In the genomic region with DNA sequence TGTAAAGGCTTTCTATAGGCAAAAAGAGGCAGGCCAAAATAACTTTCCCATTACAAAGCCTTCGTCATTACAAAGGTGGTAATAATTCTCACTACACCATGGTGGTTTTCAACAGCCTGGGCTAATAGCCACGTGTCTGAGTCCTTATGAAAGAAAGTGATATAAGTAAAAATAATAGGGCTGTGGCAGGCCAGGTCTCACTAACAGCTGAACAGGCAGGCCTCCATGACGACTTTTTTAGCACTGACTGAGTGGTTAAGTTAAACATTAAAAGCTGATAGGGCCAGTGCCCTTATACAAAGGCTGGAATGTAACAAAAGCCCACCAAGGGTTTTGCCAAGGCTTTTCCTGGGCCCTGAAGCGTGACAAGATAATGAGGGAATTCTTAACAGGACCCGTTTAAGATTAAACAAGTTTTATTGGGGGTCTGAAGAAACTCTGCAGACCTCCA, we compare ENCODE assay signal across 13 cellular contexts.
DNase-seq lines count a peak whose midpoint lies in the region; ATAC-seq, FAIRE-seq and TF ChIP-seq lines count a peak whose summit lies in the region.
"Had no signal": no experiment of that assay in that cellular context is flagged by ENCODE, and none has a peak within 500 bp of the region (broad histone marks: within the 10 kb centered on the region; RNA-seq: fewer than 3 reads in every experiment).

No MANE protein-coding gene starts in this region.

- no peak overlapping the region for H3K4me2 ChIP-seq in MM.1S (ENCODE audit: low read depth, low read length)

- H3F3A ChIP-seq in MM.1S (ENCODE audit: insufficient read depth, low read length): no peaks in the 10 kb centered on the region

- H2AFZ ChIP-seq in MM.1S (ENCODE audit: low read length): no peak overlapping the region
- H2AFZ ChIP-seq: GM23248 had no signal

- no peaks in the 10 kb centered on the region for H3K36me3 ChIP-seq in kidney epithelial cell (ENCODE audit: control insufficient read depth, insufficient read depth, low read length)
- H3K36me3 ChIP-seq in colonic mucosa: no peaks in the 10 kb centered on the region
- no peaks in the 10 kb centered on the region for H3K36me3 ChIP-seq in MM.1S (replicated peaks; ENCODE audit: insufficient read depth, low read length)
- H3K36me3 ChIP-seq: ascending aorta had no signal

- no peaks in the 10 kb centered on the region for H3K9me2 ChIP-seq in MM.1S (replicated peaks; ENCODE audit: insufficient read depth, low read length)

- peak; percentile 77 for FAIRE-seq in GM18507 (lab: Jason Lieb, UNC)
- FAIRE-seq: GM12891 had no signal

- H3K4me1 ChIP-seq in colonic mucosa (no peaks in the 10 kb centered on the region), MM.1S (ENCODE audit: low read length) (no peaks in the 10 kb centered on the region)
- H3K4me1 ChIP-seq: ascending aorta had no signal

- intact Hi-C loops in colonic mucosa (cut with DNase I): no loop called here

- H3K9me3 ChIP-seq in colonic mucosa (no peaks in the 10 kb centered on the region), MM.1S (replicated peaks; ENCODE audit: insufficient read depth, low read length) (no peaks in the 10 kb centered on the region)
- H3K9me3 ChIP-seq: ascending aorta had no signal

- DNase-seq in GM18507 (ENCODE audit: extremely low spot score, insufficient read length, low read depth): no peak
- DNase-seq in kidney epithelial cell (ENCODE audit: low read depth): peak; percentile 73
- DNase-seq in colonic mucosa: no peak
- no peak for DNase-seq in activated T-cell treated with anti-CD3 and anti-CD28 coated beads, Interleukin-2, amount 50 U/mL, for 48 hours
- DNase-seq in NCI-H187 treated with DMSO at 0.1 percent for 48 hours (lab: John Stamatoyannopoulos, UW): no peak
- DNase-seq in MM.1S: no peak
- DNase-seq: activated T-cell treated with anti-CD3 and anti-CD28 coated beads, Interleukin-2, amount 50 U/mL, for 72 hours; GM23248; stimulated activated CD4-positive, alpha-beta T cell treated with anti-CD3 and anti-CD28 coated beads, Interleukin-1b, Interleukin-23, amount 100 ng/mL, for 48 hours had no signal

- no peak overlapping the region for H3K27ac ChIP-seq in colonic mucosa
- H3K27ac ChIP-seq in MM.1S (ENCODE audit: low read length): no peak overlapping the region
- H3K27ac ChIP-seq: ascending aorta, GM23248 had no signal

- H3K4me3 ChIP-seq in kidney epithelial cell (ENCODE audit: low read depth, low read length) (no peak overlapping the region), colonic mucosa (no peak overlapping the region), MM.1S (ENCODE audit: low read length) (no peak overlapping the region)
- H3K4me3 ChIP-seq: ascending aorta, GM23248 had no signal

- TF ChIP-seq CTCF in kidney epithelial cell (IDR thresholded peaks at IDR 0.05; ENCODE audit: insufficient read depth, low read length, poor library complexity, severe bottlenecking): no peak
- TF ChIP-seq CTCF in colonic mucosa (IDR thresholded peaks at IDR 0.05): no peak
- TF ChIP-seq CTCF in MM.1S (IDR thresholded peaks at IDR 0.05; ENCODE audit: low read length): no peak

- no peaks in the 10 kb centered on the region for H3K79me2 ChIP-seq in MM.1S (ENCODE audit: low read length)

- no peaks in the 10 kb centered on the region for H4K20me1 ChIP-seq in MM.1S (ENCODE audit: insufficient read depth, low read length)

- peak; percentile 77 for ATAC-seq in GM21619 (IDR thresholded peaks at IDR 0.05; ENCODE audit: unreplicated experiment)
- ATAC-seq in HG03457 (IDR thresholded peaks at IDR 0.05; ENCODE audit: unreplicated experiment): peak; percentile 71
- ATAC-seq: activated T-cell treated with anti-CD3 and anti-CD28 coated beads, Interleukin-2, amount 50 U/mL, for 72 hours had no signal

- H3K9ac ChIP-seq in colonic mucosa (ENCODE audit: low read depth in 2 of 2, low read length in 2 of 2): no peak overlapping the region
- H3K9ac ChIP-seq in MM.1S (ENCODE audit: low read length): no peak overlapping the region
- H3K9ac ChIP-seq: GM23248 had no signal

- H3K27me3 ChIP-seq in kidney epithelial cell (ENCODE audit: control insufficient read depth, insufficient read depth, low read length) (no peaks in the 10 kb centered on the region), colonic mucosa (no peaks in the 10 kb centered on the region), MM.1S (replicated peaks; ENCODE audit: insufficient read depth, low read length) (no peaks in the 10 kb centered on the region)
- H3K27me3 ChIP-seq: ascending aorta had no signal
